1 cellular context compared by ENCODE assay signal in the genomic region with DNA sequence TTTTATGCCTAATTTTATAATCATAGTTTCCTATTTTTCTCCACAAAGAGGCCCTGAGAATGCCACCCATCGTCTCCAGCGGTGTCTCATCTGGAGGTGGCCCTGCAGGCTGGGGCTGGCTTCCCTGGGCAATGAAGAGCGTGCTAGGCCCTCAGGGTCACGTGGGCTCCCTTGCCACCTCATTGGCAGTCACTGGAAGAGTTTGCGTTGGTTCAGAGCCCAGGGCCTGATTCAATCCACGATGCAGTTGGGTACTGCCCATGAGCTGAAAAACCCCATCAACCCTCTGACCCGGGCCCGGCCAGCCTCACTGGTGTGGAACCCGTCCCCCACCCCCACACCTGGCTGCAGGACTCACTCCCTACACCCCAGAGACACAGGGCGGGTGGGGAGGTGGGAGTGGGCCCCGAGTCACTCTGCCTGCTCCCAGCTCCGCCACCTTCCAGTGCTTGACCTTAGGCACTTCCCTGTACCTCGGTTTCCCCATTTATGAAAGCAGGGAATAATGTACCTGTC.
TF ChIP-seq lines count a peak whose summit lies in the region.

No MANE protein-coding gene starts in this region.

TF ChIP-seq in IMR-90, 13 proteins besides CTCF, POLR2A, EP300 and RAD21 (continued from another document):
- TF ChIP-seq, protein P1, sequence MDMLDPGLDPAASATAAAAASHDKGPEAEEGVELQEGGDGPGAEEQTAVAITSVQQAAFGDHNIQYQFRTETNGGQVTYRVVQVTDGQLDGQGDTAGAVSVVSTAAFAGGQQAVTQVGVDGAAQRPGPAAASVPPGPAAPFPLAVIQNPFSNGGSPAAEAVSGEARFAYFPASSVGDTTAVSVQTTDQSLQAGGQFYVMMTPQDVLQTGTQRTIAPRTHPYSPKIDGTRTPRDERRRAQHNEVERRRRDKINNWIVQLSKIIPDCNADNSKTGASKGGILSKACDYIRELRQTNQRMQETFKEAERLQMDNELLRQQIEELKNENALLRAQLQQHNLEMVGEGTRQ (IDR thresholded peaks at IDR 0.05; ENCODE audit: low read depth, low read length) = no peak
- TF ChIP-seq RFX5 (IDR thresholded peaks at IDR 0.05; ENCODE audit: low read depth, low read length) = no peak
- TF ChIP-seq BHLHE40 (IDR thresholded peaks at IDR 0.05; ENCODE audit: low read depth, low read length) = no peak
- no peak for TF ChIP-seq CHD1 (IDR thresholded peaks at IDR 0.05; ENCODE audit: low read depth, low read length)
- no peak for TF ChIP-seq NFE2L2 (IDR thresholded peaks at IDR 0.05; ENCODE audit: low read depth, low read length)
- no peak for TF ChIP-seq CEBPB (IDR thresholded peaks at IDR 0.05; ENCODE audit: low read depth, low read length)
- no peak for TF ChIP-seq ELK1 (IDR thresholded peaks at IDR 0.05; ENCODE audit: borderline replicate concordance, low read depth, low read length)
- no peak for TF ChIP-seq RCOR1 (IDR thresholded peaks at IDR 0.05; ENCODE audit: insufficient replicate concordance, low read length)
- no peak for TF ChIP-seq MAFK (IDR thresholded peaks at IDR 0.05; ENCODE audit: low read depth, low read length)
- TF ChIP-seq SMC3 (IDR thresholded peaks at IDR 0.05; ENCODE audit: low read depth, low read length) = no peak
